Comparison of ENCODE assay signal across 8 cellular contexts in the genomic region with DNA sequence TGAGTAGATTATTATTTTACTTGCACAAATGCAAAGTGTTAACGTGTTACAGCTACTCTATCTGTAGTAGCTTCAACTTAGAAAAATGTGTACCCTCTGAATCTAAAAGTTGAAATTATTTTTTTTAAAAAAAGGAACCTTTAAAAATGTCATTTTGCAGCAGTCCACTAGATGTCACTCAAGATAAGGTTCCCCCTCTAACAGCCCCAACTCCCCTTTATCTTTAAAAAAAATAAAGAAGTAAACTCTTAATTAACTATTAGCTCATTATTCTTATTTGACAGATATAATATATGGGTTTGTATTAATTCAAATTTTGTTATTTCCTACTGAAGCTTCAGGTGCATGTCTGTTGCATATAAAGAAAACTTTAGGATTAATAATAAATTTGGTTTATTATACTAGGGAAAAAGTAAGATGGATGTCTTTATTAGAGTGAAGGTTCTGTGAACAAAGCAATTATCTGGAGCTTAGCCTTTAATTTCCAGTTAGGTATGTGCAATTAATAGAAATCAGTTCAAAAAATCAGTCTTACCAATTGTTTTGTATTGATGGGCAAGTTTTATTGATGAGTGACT.
DNase-seq lines count a peak whose midpoint lies in the region; ATAC-seq and TF ChIP-seq lines count a peak whose summit lies in the region.

No MANE protein-coding gene starts in this region.

- H3K4me3 Mint-ChIP-seq in WTC11, result no peak overlapping the region
- H3K4me3 Mint-ChIP-seq in activated naive CD8-positive, alpha-beta T cell treated with anti-CD3 and anti-CD28 coated beads for 36 hours, result no peak overlapping the region

- peaks cover 7% of the 10 kb centered on the region; the same call in 1 of the 2 replicates for H3K36me3 Mint-ChIP-seq in WTC11
- no peaks in the 10 kb centered on the region for H3K36me3 Mint-ChIP-seq in activated naive CD8-positive, alpha-beta T cell treated with anti-CD3 and anti-CD28 coated beads for 36 hours

- peaks cover 2% of the 10 kb centered on the region; the same call in 1 of the 2 replicates for H3K4me1 Mint-ChIP-seq in WTC11
- H3K4me1 Mint-ChIP-seq in activated naive CD8-positive, alpha-beta T cell treated with anti-CD3 and anti-CD28 coated beads for 36 hours, result no peaks in the 10 kb centered on the region

- H3K27ac ChIP-seq in right lobe of liver, result no peak overlapping the region

- peaks cover 0 to 5% of the 10 kb centered on the region in 2 donors for H3K27me3 ChIP-seq in right lobe of liver

- WGBS in right lobe of liver (ENCODE audit: insufficient coverage, low coverage, low lambda C conversion rate, missing lambda C conversion rate), result 3% methylated on average over 1 of the region's 1 CpG

- H3K36me3 ChIP-seq in right lobe of liver, result no peaks in the 10 kb centered on the region

- peak; percentile 39 for DNase-seq in D341Med (ENCODE audit: low spot score)
- DNase-seq in HS-5 (ENCODE audit: low read depth), result peak; percentile 11
- DNase-seq in WTC11 (ENCODE audit: low spot score), result no peak
- no peak for DNase-seq in right lobe of liver
- DNase-seq in putamen (ENCODE audit: low spot score), result no peak
- no peak for DNase-seq in activated naive CD8-positive, alpha-beta T cell treated with anti-CD3 and anti-CD28 coated beads for 36 hours
- DNase-seq in stimulated activated CD4-positive, alpha-beta T cell treated with anti-CD3 and anti-CD28 coated beads, Interleukin-4, amount 100 ng/mL, for 1 hour, result no peak

- peak; percentile 34; the same call in 1 of the 2 replicates for TF ChIP-seq CTCF in WTC11 (IDR thresholded peaks at IDR 0.05)
- peak; percentile 14 to 50 (median 44) for TF ChIP-seq CTCF in right lobe of liver (IDR thresholded peaks at IDR 0.05)

- no peaks in the 10 kb centered on the region for H3K4me1 ChIP-seq in right lobe of liver

- no peak for TF ChIP-seq POLR2A in right lobe of liver (IDR thresholded peaks at IDR 0.05)

- CTCF ChIA-PET in WTC11 (lab: Charles Lee), result interaction anchor here (0.6 to 2.1 kb wide), 8 partner anchors 9 to 465 kb away, joined by 3 to 8 read pairs (median 3); no protein-coding TSS in a partner anchor

- POLR2A ChIA-PET in WTC11 (lab: Charles Lee), result no interaction called here

- no peak overlapping the region for H3K27ac Mint-ChIP-seq in WTC11
- H3K27ac Mint-ChIP-seq in activated naive CD8-positive, alpha-beta T cell treated with anti-CD3 and anti-CD28 coated beads for 36 hours, result no peak overlapping the region

- no peak overlapping the region for H3K4me3 ChIP-seq in right lobe of liver

- H3K9me3 Mint-ChIP-seq in WTC11, result peaks cover 18% of the 10 kb centered on the region
- H3K9me3 Mint-ChIP-seq in activated naive CD8-positive, alpha-beta T cell treated with anti-CD3 and anti-CD28 coated beads for 36 hours, result peaks cover 8% of the 10 kb centered on the region

- no peaks in the 10 kb centered on the region for H3K9me3 ChIP-seq in right lobe of liver

- intact Hi-C loops in right lobe of liver (cut with DNase I), result no loop called here

- no peaks in the 10 kb centered on the region for H3K27me3 Mint-ChIP-seq in WTC11 (ENCODE audit: low read depth)
- H3K27me3 Mint-ChIP-seq in activated naive CD8-positive, alpha-beta T cell treated with anti-CD3 and anti-CD28 coated beads for 36 hours, result peaks cover 3% of the 10 kb centered on the region

- ATAC-seq in WTC11, result no peak
- no peak for ATAC-seq in right lobe of liver
- no peak for ATAC-seq in GM19455 (IDR thresholded peaks at IDR 0.05; ENCODE audit: unreplicated experiment)

TF ChIP-seq in WTC11, 78 proteins besides CTCF, POLR2A, EP300 and RAD21:
- no peak for TF ChIP-seq KAT7 (CRISPR knock-in tag; IDR thresholded peaks at IDR 0.05; ENCODE audit: borderline replicate concordance)
TF ChIP-seq in WTC11: peak in this region for 0.

Comparison
In these comparisons a context has a peak if more than half of its experiments do, and no peak if none do; other contexts are left out.
1. DNase-seq: peak in D341Med (single experiment) and HS-5 (single experiment); none in WTC11 (single experiment), right lobe of liver (0 of 3), putamen (single experiment), activated naive CD8-positive, alpha-beta T cell treated with anti-CD3 and anti-CD28 coated beads for 36 hours (single experiment) and stimulated activated CD4-positive, alpha-beta T cell treated with anti-CD3 and anti-CD28 coated beads, Interleukin-4, amount 100 ng/mL, for 1 hour (single experiment).